ENCODE assay signal across 1 cellular context in the genomic region with DNA sequence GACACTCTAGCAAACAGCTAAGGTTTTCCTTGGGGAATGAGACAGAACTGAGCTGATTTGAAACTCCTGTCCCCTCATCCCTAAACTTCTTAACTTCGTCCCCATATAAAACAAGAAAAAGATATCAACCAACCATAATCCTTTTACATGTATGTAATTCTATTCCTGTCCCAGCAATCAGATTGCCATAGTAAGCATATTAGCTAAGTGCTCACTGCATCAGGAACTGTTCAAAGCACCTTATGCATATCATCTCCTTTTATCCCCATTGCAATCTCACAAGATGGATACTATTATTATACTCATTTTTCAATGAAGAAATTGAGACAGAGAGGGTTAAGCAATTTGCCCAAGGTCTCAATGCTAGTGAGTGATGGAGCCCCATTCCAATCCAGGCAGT.
TF ChIP-seq lines count a peak whose summit lies in the region.

No MANE protein-coding gene starts in this region.

TF ChIP-seq in HepG2, 621 proteins besides CTCF, POLR2A, EP300 and RAD21:
- TF ChIP-seq ZFP36 (IDR thresholded peaks at IDR 0.05; ENCODE audit: borderline replicate concordance, low read depth, low read length, partially characterized antibody) (no peak), ZNF235 (CRISPR knock-in tag; IDR thresholded peaks at IDR 0.05; ENCODE audit: borderline replicate concordance) (no peak), MAFK (conservative IDR thresholded peaks at IDR 0.05 in 1 of 2, IDR thresholded peaks at IDR 0.05 in 1 of 2; ENCODE audit: low read length in 2 of 2) (peak; percentile 55; a peak in 3 of 4 replicates)
